ENCODE assay signal across 8 cellular contexts in genomic region chr6:7146079-7146828, GRCh38. TPM values are rescaled to one million over a fixed set of nuclear protein-coding genes. Genes with fewer than 3 reads are reported as not detected.
DNase-seq lines count a peak whose midpoint lies in the region; ATAC-seq and TF ChIP-seq lines count a peak whose summit lies in the region.

No MANE protein-coding gene starts in this region.

- CTCF ChIA-PET in mammary epithelial cell (lab: Charles Lee; ENCODE audit: low non-redundant PET): no interaction called here

- 2% methylated on average over 6 of the region's 13 CpGs for WGBS in mammary epithelial cell (ENCODE audit: low coverage, missing lambda C conversion rate)
- WGBS in testis, 2 donors: 42 to 58% methylated on average over 13 of the region's 13 CpGs

- H3F3A ChIP-seq in OCI-LY1 (ENCODE audit: insufficient read depth, low read length): no peaks in the 10 kb centered on the region

- H3K27me3 ChIP-seq in OCI-LY1 (ENCODE audit: insufficient read depth, low read length) (0 out of 2 replicates have a peak, but pooled peaks cover 5% of the 10 kb centered on the region), mammary epithelial cell (ENCODE audit: insufficient read depth, low read length) (no peaks in the 10 kb centered on the region), testis (no peaks in the 10 kb centered on the region)

- no peaks in the 10 kb centered on the region for H4K20me1 ChIP-seq in OCI-LY1 (ENCODE audit: insufficient read depth, low read length)
- no peaks in the 10 kb centered on the region for H4K20me1 ChIP-seq in mammary epithelial cell (ENCODE audit: insufficient read depth, low read length)

- TF ChIP-seq POLR2A in GM15510 (IDR thresholded peaks at IDR 0.05; ENCODE audit: borderline replicate concordance, extremely low read depth, insufficient read length) (peak; percentile 16), testis (IDR thresholded peaks at IDR 0.05) (no peak)

- in situ Hi-C loops in mammary epithelial cell (cut with MboI; ENCODE audit: low sequenced_read_pairs in 2 of 2): no loop called here

- no peaks in the 10 kb centered on the region for H3K9me2 ChIP-seq in OCI-LY1 (ENCODE audit: low read depth, low read length)

- H3K9me3 ChIP-seq in OCI-LY1 (ENCODE audit: low read length) (no peaks in the 10 kb centered on the region), mammary epithelial cell (replicated peaks; ENCODE audit: insufficient read depth, low read length) (no peaks in the 10 kb centered on the region), testis (no peaks in the 10 kb centered on the region)

- intact Hi-C loops in mammary epithelial cell (cut with micrococcal nuclease) (loop anchor here (5.0 kb wide), 2 partner anchors 39 to 344 kb away; partner anchors contain the start of gene RREB1), testis (cut with DNase I; ENCODE audit: low total_unique reads) (no loop called here)

- H3K79me2 ChIP-seq in OCI-LY1 (ENCODE audit: insufficient read depth, low read length) (0 out of 2 replicates have a peak, but pooled peaks cover 13% of the 10 kb centered on the region), mammary epithelial cell (ENCODE audit: insufficient read depth, low read length) (peaks cover 99% of the 10 kb centered on the region)

- H3K27ac ChIP-seq in OCI-LY1 (ENCODE audit: low read depth, low read length, poor library complexity, severe bottlenecking) (peak overlapping the region; percentile 14), mammary epithelial cell (ENCODE audit: insufficient read depth, low read depth, low read length) (peak overlapping the region; percentile 63), testis (peak overlapping the region in 1 of 2 donors; percentile 64)

- peak; percentile 56 for DNase-seq in mammary epithelial cell
- DNase-seq in left lobe of liver (ENCODE audit: low spot score): no peak
- DNase-seq in testis: peak; percentile 77

- TF ChIP-seq CTCF in OCI-LY1 (IDR thresholded peaks at IDR 0.05; ENCODE audit: low read length) (no peak), mammary epithelial cell (conservative IDR thresholded peaks at IDR 0.05 in 1 of 2, IDR thresholded peaks at IDR 0.05 in 1 of 2; ENCODE audit: extremely low read depth in 1 of 2, insufficient read depth in 1 of 2, low read depth in 1 of 2, low read length in 2 of 2) (no peak), testis (IDR thresholded peaks at IDR 0.05) (no peak)

- BruUV-seq in mammary epithelial cell (replicated peaks; lab: Mats Ljungman, UMichigan): no TSS peak

- H3K9ac ChIP-seq in OCI-LY1 (ENCODE audit: low read length) (no peak overlapping the region; the same call in 1 of the 2 replicates), mammary epithelial cell (ENCODE audit: insufficient read depth, low read length) (peak overlapping the region; percentile 30)

- peak overlapping the region; percentile 28; the same call in 1 of the 2 replicates for H3K4me2 ChIP-seq in OCI-LY1 (ENCODE audit: low read length)
- peak overlapping the region; percentile 76 for H3K4me2 ChIP-seq in mammary epithelial cell (ENCODE audit: insufficient read depth, low read depth, low read length)

- no peaks in the 10 kb centered on the region for H3K36me3 ChIP-seq in OCI-LY1 (ENCODE audit: insufficient read depth, low read length)
- no peaks in the 10 kb centered on the region for H3K36me3 ChIP-seq in mammary epithelial cell (ENCODE audit: insufficient read depth, low read length)
- H3K36me3 ChIP-seq in testis (ENCODE audit: low read depth, missing control alignments): no peaks in the 10 kb centered on the region

- ATAC-seq in HG02798 (IDR thresholded peaks at IDR 0.05; ENCODE audit: poor library complexity, unreplicated experiment) (peak; percentile 63), left lobe of liver (peak; percentile 2), HG03442 (IDR thresholded peaks at IDR 0.05; ENCODE audit: unreplicated experiment) (no peak), GM18867 (IDR thresholded peaks at IDR 0.05; ENCODE audit: unreplicated experiment) (no peak)

- peaks cover 60% of the 10 kb centered on the region for H3K4me1 ChIP-seq in OCI-LY1 (ENCODE audit: insufficient read depth, low read length, severe bottlenecking)
- peaks cover 53% of the 10 kb centered on the region for H3K4me1 ChIP-seq in mammary epithelial cell (ENCODE audit: insufficient read depth, low read length)
- peaks cover 66% of the 10 kb centered on the region for H3K4me1 ChIP-seq in testis

- H3K4me3 ChIP-seq in OCI-LY1 (ENCODE audit: low read depth, low read length, poor library complexity, severe bottlenecking): no peak overlapping the region
- peak overlapping the region; percentile 6 to 25 (median 7) for H3K4me3 ChIP-seq in mammary epithelial cell (replicated peaks in 1 of 3; ENCODE audit: insufficient read depth in 1 of 3, low read depth in 2 of 3, low read length in 3 of 3)
- no peak overlapping the region for H3K4me3 ChIP-seq in testis

- dilution Hi-C loops in mammary epithelial cell (cut with HindIII; ENCODE audit: low sequenced_read_pairs): no loop called here

- H2AFZ ChIP-seq in OCI-LY1 (ENCODE audit: low read length) (no peak overlapping the region), mammary epithelial cell (ENCODE audit: low read depth, low read length) (peak overlapping the region; percentile 67)

RNA-seq across cellular contexts. Expression of gene RREB1, which starts 38.5 kb away (rescaled TPM):
- 10 to 100 TPM; 25.3 to 39.3 TPM for total RNA-seq in mammary epithelial cell
- polyA plus RNA-seq in mammary epithelial cell: 3.7 TPM
- 77.1 TPM for polyA minus RNA-seq in mammary epithelial cell
- total RNA-seq in left lobe of liver: 43.3 TPM
- total RNA-seq in testis: 10 to 100 TPM; 75.0 to 79.2 TPM
- 30.0 TPM for polyA plus RNA-seq in testis (ENCODE audit: insufficient read depth, low read depth, low replicate concordance)

Comparison
In these comparisons a context has a peak if more than half of its experiments do, and no peak if none do; other contexts are left out.
1. ATAC-seq: peak in HG02798 (single experiment) and left lobe of liver (single experiment); none in HG03442 (single experiment) and GM18867 (single experiment).
2. H3K4me3 ChIP-seq: peak in mammary epithelial cell (3 of 3); none in OCI-LY1 (single experiment) and testis (0 of 2).